In genomic region chr3:12582730-12583129, GRCh38 we compare ENCODE assay signal across 20 cellular contexts. TPM values are rescaled to one million over a fixed set of nuclear protein-coding genes. Genes with fewer than 3 reads are reported as not detected.
"Had no signal": no experiment of that assay in that cellular context is flagged by ENCODE, and none has a peak within 500 bp of the region (broad histone marks: within the 10 kb centered on the region; RNA-seq: fewer than 3 reads in every experiment).

No MANE protein-coding gene starts in this region.

- H3K4me1 Mint-ChIP-seq: activated naive CD4-positive, alpha-beta T cell treated with anti-CD3 and anti-CD28 coated beads, Interleukin-2, amount 10 ng/mL, durations not matched to agents 7 days and 5 days; nephron had no signal

- H3K27me3 ChIP-seq: adrenal gland, left lung, upper lobe of left lung had no signal

- H3K4me3 ChIP-seq: adrenal gland, left lung, smooth muscle cell, thoracic aorta, upper lobe of left lung had no signal

- H3K27ac Mint-ChIP-seq: activated naive CD4-positive, alpha-beta T cell treated with anti-CD3 and anti-CD28 coated beads, Interleukin-2, amount 10 ng/mL, durations not matched to agents 7 days and 5 days; nephron; stimulated activated memory B cell treated with anti-CD40 and anti-IgM and Interleukin-4, amounts not matched to agents 10 μg/mL and 1 μg/mL and 100 μg/mL, for 72 hours; T-helper 1 cell treated with Interleukin-12 subunit alpha and Interleukin-12 subunit beta and Interleukin-4 antibody, amounts not matched to agents 30 μg/mL and 1 μg/mL, for 36 hours had no signal

- DNase-seq: activated naive CD4-positive, alpha-beta T cell treated with anti-CD3 and anti-CD28 coated beads, Interleukin-2, amount 10 ng/mL, durations not matched to agents 7 days and 5 days; activated T-cell treated with anti-CD3 and anti-CD28 coated beads for 4 hours; adrenal gland; erythroblast; foreskin melanocyte; kidney; mammary epithelial cell; midbrain; stimulated activated CD4-positive, alpha-beta T cell treated with anti-CD3 and anti-CD28 coated beads, Interleukin-4, amount 100 ng/mL, for 4 hours; upper lobe of left lung had no signal

- H3K27ac ChIP-seq: adrenal gland, left lung, thoracic aorta, upper lobe of left lung had no signal

- H3K9me3 Mint-ChIP-seq: activated naive CD4-positive, alpha-beta T cell treated with anti-CD3 and anti-CD28 coated beads, Interleukin-2, amount 10 ng/mL, durations not matched to agents 7 days and 5 days; nephron; stimulated activated memory B cell treated with anti-CD40 and anti-IgM and Interleukin-4, amounts not matched to agents 10 μg/mL and 1 μg/mL and 100 μg/mL, for 72 hours; T-helper 1 cell treated with Interleukin-12 subunit alpha and Interleukin-12 subunit beta and Interleukin-4 antibody, amounts not matched to agents 30 μg/mL and 1 μg/mL, for 36 hours had no signal

- H3K9me3 ChIP-seq: adrenal gland, left lung, thoracic aorta, upper lobe of left lung had no signal

- ATAC-seq: left lung; sciatic nerve; stimulated activated memory B cell treated with anti-CD40 and anti-IgM and Interleukin-4, amounts not matched to agents 10 μg/mL and 1 μg/mL and 100 μg/mL, for 72 hours had no signal

- H3K4me1 ChIP-seq: left lung had no signal

- FAIRE-seq: colon had no signal

- H3K4me3 Mint-ChIP-seq: activated naive CD4-positive, alpha-beta T cell treated with anti-CD3 and anti-CD28 coated beads, Interleukin-2, amount 10 ng/mL, durations not matched to agents 7 days and 5 days; nephron; stimulated activated memory B cell treated with anti-CD40 and anti-IgM and Interleukin-4, amounts not matched to agents 10 μg/mL and 1 μg/mL and 100 μg/mL, for 72 hours; T-helper 1 cell treated with Interleukin-12 subunit alpha and Interleukin-12 subunit beta and Interleukin-4 antibody, amounts not matched to agents 30 μg/mL and 1 μg/mL, for 36 hours had no signal

- H3K27me3 Mint-ChIP-seq: activated naive CD4-positive, alpha-beta T cell treated with anti-CD3 and anti-CD28 coated beads, Interleukin-2, amount 10 ng/mL, durations not matched to agents 7 days and 5 days; stimulated activated memory B cell treated with anti-CD40 and anti-IgM and Interleukin-4, amounts not matched to agents 10 μg/mL and 1 μg/mL and 100 μg/mL, for 72 hours had no signal

- H3K4me2 ChIP-seq: smooth muscle cell had no signal

RNA-seq across cellular contexts. Expression of gene MKRN2OS, which starts 37.4 kb away (rescaled TPM):
- total RNA-seq: activated CD8-positive, alpha-beta memory T cell treated with anti-CD3 and anti-CD28 coated beads for 36 hours; adrenal gland; omental fat pad; sciatic nerve; smooth muscle cell; thoracic aorta had no signal
- polyA plus RNA-seq: adrenal gland, smooth muscle cell had no signal
